17 cellular contexts compared by ENCODE assay signal in the genomic region with DNA sequence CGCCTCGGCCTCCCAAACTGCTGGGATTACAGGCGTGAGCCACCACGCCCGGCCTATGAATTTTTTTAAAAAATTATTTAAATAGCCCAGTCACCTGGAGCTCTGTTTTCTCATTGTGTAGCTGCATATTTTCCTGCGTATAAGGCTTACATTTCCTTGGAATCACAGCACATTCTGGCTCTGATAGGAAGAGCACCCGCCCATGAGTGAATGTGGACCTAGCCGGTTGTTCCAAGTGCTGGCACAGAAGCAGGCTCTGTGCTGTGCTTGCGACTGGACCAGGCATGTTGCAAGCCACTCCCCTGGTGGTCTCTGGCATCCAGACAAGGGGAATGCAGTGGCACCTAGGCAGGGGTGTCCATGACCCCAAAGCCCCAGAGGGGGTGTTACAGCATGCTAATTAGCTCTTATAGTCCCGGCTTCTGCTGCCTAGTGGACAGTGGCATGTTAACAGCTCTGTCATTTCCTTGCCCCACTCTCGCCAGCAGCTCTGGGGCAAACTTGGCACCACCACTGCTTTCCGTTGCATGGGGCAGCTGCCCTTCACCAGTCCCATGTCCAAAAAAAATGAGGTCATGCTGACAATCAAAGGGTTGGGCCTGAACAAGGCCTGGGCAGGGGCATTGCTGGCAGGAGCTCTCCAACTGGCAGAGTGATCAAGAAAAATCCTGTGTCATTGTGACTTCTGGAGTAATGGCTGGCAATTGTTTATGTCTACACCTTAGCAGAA. TPM values are rescaled to one million over a fixed set of nuclear protein-coding genes. Genes with fewer than 3 reads are reported as not detected.
DNase-seq lines count a peak whose midpoint lies in the region; ATAC-seq, FAIRE-seq and TF ChIP-seq lines count a peak whose summit lies in the region.
"Had no signal": no experiment of that assay in that cellular context is flagged by ENCODE, and none has a peak within 500 bp of the region (broad histone marks: within the 10 kb centered on the region; RNA-seq: fewer than 3 reads in every experiment).

No MANE protein-coding gene starts in this region.

- DNase-seq in NCI-H2196 treated with DMSO at 0.1 percent for 48 hours (lab: John Stamatoyannopoulos, UW; ENCODE audit: unreplicated experiment) (peak; percentile 2), NCI-H2196 (lab: John Stamatoyannopoulos, UW; ENCODE audit: unreplicated experiment) (no peak), body of pancreas (peak in 3 of 4 donors; percentile 18 to 51 (median 29)), kidney (peak; percentile 66), thoracic aorta (ENCODE audit: low spot score) (no peak), urothelium cell line (ENCODE audit: low spot score) (no peak), mesothelial cell of epicardium (ENCODE audit: low spot score in 2 of 2, unreplicated experiment in 2 of 2) (no peak), AG08395 (ENCODE audit: low spot score) (no peak)
- DNase-seq: GOT3, KBM-7, NCI-H1436, NCI-H2029 treated with DMSO at 0.1 percent for 48 hours, NCI-H2171 treated with DMSO at 0.1 percent for 48 hours had no signal

- H3K27ac ChIP-seq in body of pancreas (no peak overlapping the region), kidney (ENCODE audit: low read depth in 2 of 2, low read length in 2 of 2) (no peak overlapping the region), thoracic aorta (peak overlapping the region in 1 of 2 donors; percentile 38)
- H3K27ac ChIP-seq: 22Rv1; BLaER1 treated with 17β-estradiol and CSF1 and Interleukin-3, amounts not matched to agents 10 nM and 100 nM; SK-N-MC had no signal

- H3K9ac ChIP-seq in kidney (ENCODE audit: low read length in 2 of 2) = no peak overlapping the region
- H3K9ac ChIP-seq: BLaER1 treated with 17β-estradiol and CSF1 and Interleukin-3, amounts not matched to agents 10 nM and 100 nM had no signal

- H3K4me1 Mint-ChIP-seq in mesothelial cell of epicardium = peaks cover 11% of the 10 kb centered on the region

- peaks cover 16% of the 10 kb centered on the region for H3K4me1 ChIP-seq in body of pancreas
- H3K4me1 ChIP-seq in kidney (ENCODE audit: control insufficient read depth in 1 of 2, insufficient read depth in 1 of 2, low read depth in 1 of 2, low read length in 2 of 2) = peaks cover 0 to 2% of the 10 kb centered on the region in 2 donors
- H3K4me1 ChIP-seq in thoracic aorta (ENCODE audit: control insufficient read depth in 1 of 2, low read depth in 2 of 2) = no peaks in the 10 kb centered on the region
- H3K4me1 ChIP-seq: BLaER1 treated with 17β-estradiol and CSF1 and Interleukin-3, amounts not matched to agents 10 nM and 100 nM had no signal

- peaks cover 13% of the 10 kb centered on the region for H3K9me3 Mint-ChIP-seq in mesothelial cell of epicardium

- H3K27me3 Mint-ChIP-seq in mesothelial cell of epicardium (ENCODE audit: low read depth) = no peaks in the 10 kb centered on the region

- ATAC-seq in body of pancreas (peak; percentile 69), thoracic aorta (ENCODE audit: insufficient number of reproducible peaks, low FRiP score, low read depth) (peak; percentile 43)
- ATAC-seq: Panc1 had no signal

- no peaks in the 10 kb centered on the region for H3K27me3 ChIP-seq in body of pancreas
- H3K27me3 ChIP-seq in thoracic aorta (replicated peaks; ENCODE audit: insufficient read depth) = no peaks in the 10 kb centered on the region
- H3K27me3 ChIP-seq: BLaER1 treated with 17β-estradiol and CSF1 and Interleukin-3, amounts not matched to agents 10 nM and 100 nM had no signal

- no peak overlapping the region for H3K4me3 Mint-ChIP-seq in mesothelial cell of epicardium

- peaks cover 11% of the 10 kb centered on the region for H3K36me3 Mint-ChIP-seq in mesothelial cell of epicardium

- WGBS in body of pancreas, 2 donors = 77 to 79% methylated on average over 10 to 12 of the region's 12 CpGs

- intact Hi-C loops in body of pancreas (cut with DNase I) (no loop called here), kidney (cut with DNase I) (no loop called here)

- H3K27ac Mint-ChIP-seq in mesothelial cell of epicardium = no peak overlapping the region

- TF ChIP-seq POLR2A in body of pancreas (IDR thresholded peaks at IDR 0.05) = no peak

- no peak for TF ChIP-seq CTCF in body of pancreas (IDR thresholded peaks at IDR 0.05)
- TF ChIP-seq CTCF in kidney (IDR thresholded peaks at IDR 0.05; ENCODE audit: borderline replicate concordance, extremely low read depth, insufficient read depth) = no peak
- no peak for TF ChIP-seq CTCF in thoracic aorta (IDR thresholded peaks at IDR 0.05)
- no peak for TF ChIP-seq CTCF in mesothelial cell of epicardium (IDR thresholded peaks at IDR 0.05; ENCODE audit: unreplicated experiment)

- H3K9me3 ChIP-seq in body of pancreas = no peaks in the 10 kb centered on the region
- H3K9me3 ChIP-seq in kidney (ENCODE audit: control insufficient read depth in 1 of 2, low read length in 2 of 2) = no peaks in the 10 kb centered on the region
- H3K9me3 ChIP-seq in thoracic aorta = no peaks in the 10 kb centered on the region

- H3K4me3 ChIP-seq in body of pancreas (no peak overlapping the region), kidney (ENCODE audit: low read length in 2 of 2) (no peak overlapping the region), thoracic aorta (no peak overlapping the region)
- H3K4me3 ChIP-seq: BLaER1 treated with 17β-estradiol and CSF1 and Interleukin-3, amounts not matched to agents 10 nM and 100 nM; SK-N-MC had no signal

- FAIRE-seq in kidney (lab: Jason Lieb, UNC) = no peak
- FAIRE-seq in urothelium cell line (lab: Jason Lieb, UNC) = no peak

- H3K36me3 ChIP-seq in body of pancreas (replicated peaks in 1 of 2; ENCODE audit: insufficient read depth in 1 of 2, low read depth in 2 of 2) (no peaks in the 10 kb centered on the region), kidney (ENCODE audit: control insufficient read depth in 1 of 2, insufficient read depth in 2 of 2, low read length in 2 of 2) (no peaks in the 10 kb centered on the region), thoracic aorta (no peaks in the 10 kb centered on the region)
- H3K36me3 ChIP-seq: BLaER1 treated with 17β-estradiol and CSF1 and Interleukin-3, amounts not matched to agents 10 nM and 100 nM had no signal

RNA-seq across cellular contexts. Expression of a gene that starts 5.2 kb away (rescaled TPM):
- 10 to 100 TPM; 20.4 to 23.1 TPM for total RNA-seq in body of pancreas
- total RNA-seq in kidney = 32.6 TPM
- 26.5 TPM for polyA plus RNA-seq in kidney (ENCODE audit: insufficient read depth, low read depth, low replicate concordance)
- total RNA-seq in thoracic aorta = not detected
- 27.6 to 28.3 TPM (median 27.9 TPM) in 3 replicates for total RNA-seq in mesothelial cell of epicardium

Comparison
In these comparisons a context has a peak if more than half of its experiments do, and no peak if none do; other contexts are left out.
1. DNase-seq: peak in NCI-H2196 treated with DMSO at 0.1 percent for 48 hours (single experiment), body of pancreas (3 of 4) and kidney (single experiment); none in NCI-H2196 (single experiment), thoracic aorta (single experiment), urothelium cell line (single experiment), mesothelial cell of epicardium (0 of 2) and AG08395 (single experiment).
2. RNA of a gene that starts 5.2 kb away (total RNA-seq): 32.6 TPM in kidney (single experiment), 27.6 to 28.3 TPM in mesothelial cell of epicardium and 20.4 to 23.1 TPM in body of pancreas; not detected in thoracic aorta; every median in the first group is over 10 times any median in the second.